Comparison of ENCODE assay signal across 2 cellular contexts in the genomic region with DNA sequence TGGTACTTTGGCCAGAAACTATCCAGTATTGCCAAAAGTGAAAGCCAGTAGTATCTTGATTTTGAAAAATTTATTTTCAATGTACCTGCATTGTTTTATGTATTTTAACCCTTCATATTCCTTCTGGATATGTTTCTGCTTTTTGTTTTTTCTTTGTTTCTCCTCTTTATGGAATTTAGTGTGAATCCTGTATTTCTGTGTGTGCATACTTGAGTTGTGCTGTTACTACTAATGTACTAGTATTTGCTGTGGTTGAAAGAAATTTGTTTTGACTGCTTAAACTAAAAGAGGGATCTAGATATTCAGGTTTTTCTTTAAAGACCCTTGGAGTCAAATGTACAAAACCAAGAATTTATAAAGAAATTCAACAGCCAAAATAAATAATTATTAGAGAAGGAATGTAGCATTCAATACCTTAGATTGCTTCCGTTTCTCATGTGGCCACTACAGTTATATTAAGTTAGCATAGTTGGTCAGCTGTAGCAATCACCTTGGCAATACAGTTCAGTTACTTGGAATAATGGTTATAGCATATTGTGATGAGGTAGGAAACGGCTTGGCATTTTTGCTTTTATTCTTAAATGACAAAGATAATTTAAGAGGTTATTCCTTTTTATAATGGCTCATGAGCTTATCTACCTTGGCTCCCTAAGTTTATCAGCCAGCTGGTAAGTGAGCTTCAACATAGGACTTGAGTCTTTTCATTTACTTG.
TF ChIP-seq lines count a peak whose summit lies in the region.

No MANE protein-coding gene starts in this region.

TF ChIP-seq in HepG2, 621 proteins besides CTCF, POLR2A, EP300 and RAD21:
- TF ChIP-seq ZNF652 (CRISPR knock-in tag; IDR thresholded peaks at IDR 0.05; ENCODE audit: borderline replicate concordance, low read depth) (0 out of 2 replicates have a peak, but pooled peaks have one; percentile 25), PTBP1 (IDR thresholded peaks at IDR 0.05; ENCODE audit: low read depth, low read length, poor library complexity, severe bottlenecking) (no peak), KDM5A (IDR thresholded peaks at IDR 0.05; ENCODE audit: borderline replicate concordance, low read length) (no peak), ZNF746 (CRISPR knock-in tag; IDR thresholded peaks at IDR 0.05) (no peak)

TF ChIP-seq in GM12878, 131 proteins besides CTCF, POLR2A, EP300 and RAD21:
- TF ChIP-seq BCLAF1 (IDR thresholded peaks at IDR 0.05) (no peak), MAX (IDR thresholded peaks at IDR 0.05; ENCODE audit: low read depth, low read length) (no peak), TAF1 (IDR thresholded peaks at IDR 0.05; ENCODE audit: borderline replicate concordance, low read depth, low read length) (no peak), ASH2L (IDR thresholded peaks at IDR 0.05; ENCODE audit: borderline replicate concordance, low read depth) (no peak), RAD51 (IDR thresholded peaks at IDR 0.05) (no peak), SMC3 (IDR thresholded peaks at IDR 0.05; ENCODE audit: borderline replicate concordance, low read length) (no peak), HDAC6 (IDR thresholded peaks at IDR 0.05; ENCODE audit: unreplicated experiment) (no peak), SMAD5 (IDR thresholded peaks at IDR 0.05; ENCODE audit: low read depth) (no peak), EED (IDR thresholded peaks at IDR 0.05; ENCODE audit: low read depth) (no peak), ATF7 (IDR thresholded peaks at IDR 0.05; ENCODE audit: low read depth) (no peak), RB1 (IDR thresholded peaks at IDR 0.05; ENCODE audit: borderline replicate concordance) (no peak), POLR2AphosphoS2 (IDR thresholded peaks at IDR 0.05; ENCODE audit: low read depth, low read length) (no peak), STAT3 (IDR thresholded peaks at IDR 0.05; ENCODE audit: low read depth, low read length) (no peak), ZNF207 (IDR thresholded peaks at IDR 0.05; ENCODE audit: borderline replicate concordance) (no peak), SMARCA5 (IDR thresholded peaks at IDR 0.05) (no peak), SMAD1 (IDR thresholded peaks at IDR 0.05; ENCODE audit: low read depth, partially characterized antibody) (no peak), BMI1 (IDR thresholded peaks at IDR 0.05; ENCODE audit: borderline replicate concordance) (no peak), ZNF592 (IDR thresholded peaks at IDR 0.05) (no peak), IKZF1 (conservative IDR thresholded peaks at IDR 0.05) (no peak)
- TF ChIP-seq, protein P1, sequence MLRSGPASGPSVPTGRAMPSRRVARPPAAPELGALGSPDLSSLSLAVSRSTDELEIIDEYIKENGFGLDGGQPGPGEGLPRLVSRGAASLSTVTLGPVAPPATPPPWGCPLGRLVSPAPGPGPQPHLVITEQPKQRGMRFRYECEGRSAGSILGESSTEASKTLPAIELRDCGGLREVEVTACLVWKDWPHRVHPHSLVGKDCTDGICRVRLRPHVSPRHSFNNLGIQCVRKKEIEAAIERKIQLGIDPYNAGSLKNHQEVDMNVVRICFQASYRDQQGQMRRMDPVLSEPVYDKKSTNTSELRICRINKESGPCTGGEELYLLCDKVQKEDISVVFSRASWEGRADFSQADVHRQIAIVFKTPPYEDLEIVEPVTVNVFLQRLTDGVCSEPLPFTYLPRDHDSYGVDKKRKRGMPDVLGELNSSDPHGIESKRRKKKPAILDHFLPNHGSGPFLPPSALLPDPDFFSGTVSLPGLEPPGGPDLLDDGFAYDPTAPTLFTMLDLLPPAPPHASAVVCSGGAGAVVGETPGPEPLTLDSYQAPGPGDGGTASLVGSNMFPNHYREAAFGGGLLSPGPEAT (IDR thresholded peaks at IDR 0.05; ENCODE audit: low read depth): no peak
TF ChIP-seq in GM12878: peak in this region for 0.
